24 cellular contexts compared by ENCODE assay signal in genomic region chr12:47105914-47106674, GRCh38. TPM values are rescaled to one million over a fixed set of nuclear protein-coding genes. Genes with fewer than 3 reads are reported as not detected.
A peak's percentile ranks its signal among the peaks of the same experiment; 100 is the strongest.
DNase-seq lines count a peak whose midpoint lies in the region; ATAC-seq and TF ChIP-seq lines count a peak whose summit lies in the region.
"Had no signal": no experiment of that assay in that cellular context is flagged by ENCODE, and none has a peak within 500 bp of the region (broad histone marks: within the 10 kb centered on the region; RNA-seq: fewer than 3 reads in every experiment).

No MANE protein-coding gene starts in this region.

- BruUV-seq in MCF 10A (replicated peaks; lab: Mats Ljungman, UMichigan) (no TSS peak), PC-9 (replicated peaks; lab: Mats Ljungman, UMichigan) (no TSS peak)

- H3K4me1 Mint-ChIP-seq in MCF 10A (ENCODE audit: insufficient read depth, unreplicated experiment) = peaks cover 6% of the 10 kb centered on the region
- H3K4me1 Mint-ChIP-seq: brain had no signal

- H3K27ac Mint-ChIP-seq in MCF 10A (ENCODE audit: low read depth, unreplicated experiment) = no peak overlapping the region
- H3K27ac Mint-ChIP-seq: activated naive CD8-positive, alpha-beta T cell treated with anti-CD3 and anti-CD28 coated beads, Interleukin-2, amount 10 ng/mL, durations not matched to agents 7 days and 5 days; activated T-helper 17 cell treated with anti-CD3 and anti-CD28 coated beads, Interleukin-2, amount 50 U/mL, for 72 hours; brain; endodermal cell; naive thymus-derived CD4-positive, alpha-beta T cell had no signal

- H3K9me3 Mint-ChIP-seq in MCF 10A (ENCODE audit: unreplicated experiment) = no peaks in the 10 kb centered on the region
- H3K9me3 Mint-ChIP-seq: activated naive CD8-positive, alpha-beta T cell treated with anti-CD3 and anti-CD28 coated beads, Interleukin-2, amount 10 ng/mL, durations not matched to agents 7 days and 5 days; activated T-helper 17 cell treated with anti-CD3 and anti-CD28 coated beads, Interleukin-2, amount 50 U/mL, for 72 hours; brain; endodermal cell; naive thymus-derived CD4-positive, alpha-beta T cell had no signal

- H3K4me3 ChIP-seq in breast epithelium (no peak overlapping the region), PC-9 (no peak overlapping the region), tibial artery (no peak overlapping the region), upper lobe of right lung (no peak overlapping the region)
- H3K4me3 ChIP-seq: ovary, sigmoid colon, suprapubic skin had no signal

- POLR2A ChIA-PET in MCF 10A (lab: Yijun Ruan, JAX) = interaction anchor here (0.9 to 1.4 kb wide), 3 partner anchors 10 to 23 kb away, joined by 3 to 5 read pairs (median 5); no protein-coding TSS in a partner anchor
- POLR2A ChIA-PET in PC-9 (lab: Charles Lee; ENCODE audit: unreplicated experiment) = interaction anchor here (0.5 kb wide), 1 partner anchor 1040 kb away, joined by 8 read pairs; no protein-coding TSS in a partner anchor

- H3K9me3 ChIP-seq in breast epithelium (no peaks in the 10 kb centered on the region), PC-9 (ENCODE audit: insufficient read depth, low read depth) (peaks cover 3% of the 10 kb centered on the region; the same call in 1 of the 2 replicates), tibial artery (no peaks in the 10 kb centered on the region), upper lobe of right lung (no peaks in the 10 kb centered on the region)
- H3K9me3 ChIP-seq: ovary, sigmoid colon, suprapubic skin had no signal

- no peaks in the 10 kb centered on the region for H3K9me2 ChIP-seq in PC-9 (ENCODE audit: insufficient read depth)

- TF ChIP-seq CTCF in breast epithelium (IDR thresholded peaks at IDR 0.05) (no peak), MCF 10A (IDR thresholded peaks at IDR 0.05; ENCODE audit: unreplicated experiment) (no peak), PC-9 (conservative IDR thresholded peaks at IDR 0.05) (no peak), tibial artery (IDR thresholded peaks at IDR 0.05) (no peak), upper lobe of right lung (IDR thresholded peaks at IDR 0.05) (no peak)

- H3K36me3 ChIP-seq in breast epithelium (no peaks in the 10 kb centered on the region), PC-9 (ENCODE audit: low read depth) (no peaks in the 10 kb centered on the region), tibial artery (peaks cover 0 to 10% (median 6%) of the 10 kb centered on the region in 3 donors), upper lobe of right lung (no peaks in the 10 kb centered on the region)
- H3K36me3 ChIP-seq: ovary, suprapubic skin had no signal

- H2AFZ ChIP-seq in PC-9 = no peak overlapping the region

- H3K27me3 Mint-ChIP-seq in MCF 10A (ENCODE audit: insufficient read depth, unreplicated experiment) = no peaks in the 10 kb centered on the region
- H3K27me3 Mint-ChIP-seq: activated naive CD8-positive, alpha-beta T cell treated with anti-CD3 and anti-CD28 coated beads, Interleukin-2, amount 10 ng/mL, durations not matched to agents 7 days and 5 days; activated T-helper 17 cell treated with anti-CD3 and anti-CD28 coated beads, Interleukin-2, amount 50 U/mL, for 72 hours; naive thymus-derived CD4-positive, alpha-beta T cell had no signal

- no peak overlapping the region for H3K4me3 Mint-ChIP-seq in MCF 10A (ENCODE audit: unreplicated experiment)
- H3K4me3 Mint-ChIP-seq: activated naive CD8-positive, alpha-beta T cell treated with anti-CD3 and anti-CD28 coated beads, Interleukin-2, amount 10 ng/mL, durations not matched to agents 7 days and 5 days; activated T-helper 17 cell treated with anti-CD3 and anti-CD28 coated beads, Interleukin-2, amount 50 U/mL, for 72 hours; brain; endodermal cell had no signal

- CTCF ChIA-PET in MCF 10A (lab: Yijun Ruan, JAX) = no interaction called here
- CTCF ChIA-PET in PC-9 (lab: Charles Lee) = no interaction called here

- H3K79me2 ChIP-seq in PC-9 (ENCODE audit: low read depth) = no peaks in the 10 kb centered on the region

- DNase-seq in breast epithelium (ENCODE audit: low spot score in 2 of 2) (peak; percentile 78 to 82), MCF 10A (ENCODE audit: unreplicated experiment) (no peak), NCI-H2029 treated with DMSO at 0.1 percent for 48 hours (lab: John Stamatoyannopoulos, UW) (peak; percentile 77), PC-9 (peak; percentile 39 to 61), tibial artery (no peak), NCI-H2227 treated with DMSO at 0.1 percent for 48 hours (lab: John Stamatoyannopoulos, UW) (no peak), NOMO-1 (lab: John Stamatoyannopoulos, UW; ENCODE audit: unreplicated experiment in 2 of 2) (no peak), upper lobe of right lung (no peak)
- DNase-seq: activated CD4-positive, CD25-positive, alpha-beta regulatory T cell treated with anti-CD3 and anti-CD28 coated beads, Interleukin-2, amount 50 U/mL, for 72 hours; activated naive CD8-positive, alpha-beta T cell treated with anti-CD3 and anti-CD28 coated beads, Interleukin-2, amount 10 ng/mL, durations not matched to agents 7 days and 5 days; Calu3; endodermal cell; GDM1; kidney glomerular epithelial cell; mesendoderm; naive thymus-derived CD4-positive, alpha-beta T cell; ovary; sigmoid colon; T-helper 9 cell had no signal

- no peaks in the 10 kb centered on the region for H4K20me1 ChIP-seq in PC-9 (ENCODE audit: insufficient read depth)

- H3K36me3 Mint-ChIP-seq in MCF 10A (ENCODE audit: insufficient read depth, unreplicated experiment) = no peaks in the 10 kb centered on the region
- H3K36me3 Mint-ChIP-seq: brain had no signal

- H3K27me3 ChIP-seq in breast epithelium = no peaks in the 10 kb centered on the region
- no peaks in the 10 kb centered on the region for H3K27me3 ChIP-seq in PC-9 (ENCODE audit: insufficient read depth, low read depth)
- H3K27me3 ChIP-seq in tibial artery = no peaks in the 10 kb centered on the region
- no peaks in the 10 kb centered on the region for H3K27me3 ChIP-seq in upper lobe of right lung
- H3K27me3 ChIP-seq: ovary, sigmoid colon, suprapubic skin had no signal

- intact Hi-C loops in breast epithelium (cut with DNase I; ENCODE audit: low total_unique reads) = no loop called here
- intact Hi-C loops in MCF 10A (cut with micrococcal nuclease) = no loop called here
- intact Hi-C loops in PC-9 (cut with micrococcal nuclease; ENCODE audit: unreplicated experiment) = no loop called here
- intact Hi-C loops in tibial artery (cut with DNase I; ENCODE audit: low total_unique reads) = no loop called here
- intact Hi-C loops in upper lobe of right lung (cut with DNase I) = no loop called here

- no peaks in the 10 kb centered on the region for H3K4me1 ChIP-seq in breast epithelium
- peaks cover 32% of the 10 kb centered on the region for H3K4me1 ChIP-seq in PC-9 (replicated peaks; ENCODE audit: insufficient read depth)
- H3K4me1 ChIP-seq in tibial artery = peaks cover 0 to 52% (median 21%) of the 10 kb centered on the region in 4 donors
- peaks cover 3% of the 10 kb centered on the region for H3K4me1 ChIP-seq in upper lobe of right lung
- H3K4me1 ChIP-seq: suprapubic skin had no signal

- 0 out of 2 replicates have a peak overlapping the region, but pooled peaks have one; percentile 26 for H3K4me2 ChIP-seq in PC-9

- H3K27ac ChIP-seq in breast epithelium (peak overlapping the region in 1 of 2 donors; percentile 21), PC-9 (no peak overlapping the region), tibial artery (peak overlapping the region; percentile 25 to 85), upper lobe of right lung (no peak overlapping the region)
- H3K27ac ChIP-seq: HL-60, ovary, suprapubic skin had no signal

- no peaks in the 10 kb centered on the region for H3F3A ChIP-seq in PC-9 (ENCODE audit: insufficient read depth, low read depth)

- no peak for ATAC-seq in upper lobe of right lung
- ATAC-seq: activated T-helper 17 cell treated with anti-CD3 and anti-CD28 coated beads, Interleukin-2, amount 50 U/mL, for 72 hours; naive thymus-derived CD4-positive, alpha-beta T cell; SK-N-SH treated with all-trans-retinoic acid at 6 μM for 48 hours had no signal

- TF ChIP-seq POLR2A in breast epithelium (IDR thresholded peaks at IDR 0.05) = no peak

RNA-seq across cellular contexts. Expression of gene AMIGO2, which starts 26.3 kb away (rescaled TPM):
- total RNA-seq in breast epithelium = 10 to 100 TPM in 2 of 3 donors, 1 to 10 TPM in 1; 6.7 to 57.7 (median 28.2) TPM
- total RNA-seq in MCF 10A (2022) = 13.0 and 32.6 TPM in 2 replicates
- total RNA-seq in PC-9 (2021) = 41.9 and 46.3 TPM in 2 replicates
- total RNA-seq in upper lobe of right lung = 22.8 TPM

RNA-seq across cellular contexts. Expression of gene PCED1B, which starts 26.7 kb away (rescaled TPM):
- 1 to 10 TPM; 1.6 to 6.2 (median 5.1) TPM for total RNA-seq in breast epithelium
- 5.1 and 9.6 TPM in 2 replicates for total RNA-seq in MCF 10A (2022)
- total RNA-seq in PC-9 (2021) = 10.9 and 11.2 TPM in 2 replicates
- 7.6 TPM for total RNA-seq in upper lobe of right lung

Comparison
In these comparisons a context has a peak if more than half of its experiments do, and no peak if none do; other contexts are left out.
1. DNase-seq: peak in breast epithelium (2 of 2), NCI-H2029 treated with DMSO at 0.1 percent for 48 hours (single experiment) and PC-9 (2 of 2); none in MCF 10A (single experiment), tibial artery (0 of 2), NCI-H2227 treated with DMSO at 0.1 percent for 48 hours (single experiment), NOMO-1 (0 of 2) and upper lobe of right lung (single experiment).
2. H3K27ac ChIP-seq: peak in tibial artery (2 of 2); none in PC-9 (single experiment) and upper lobe of right lung (single experiment).